ENCODE assay signal across 8 cellular contexts in genomic region chr2:156399224-156399949, GRCh38. TPM values are rescaled to one million over a fixed set of nuclear protein-coding genes. Genes with fewer than 3 reads are reported as not detected.
DNase-seq lines count a peak whose midpoint lies in the region; ATAC-seq, FAIRE-seq and TF ChIP-seq lines count a peak whose summit lies in the region.

No MANE protein-coding gene starts in this region.

- H3K9me2 ChIP-seq in DOHH2 (replicated peaks; ENCODE audit: control insufficient read depth, low read length): no peaks in the 10 kb centered on the region

- H3K9me3 Mint-ChIP-seq in activated T-helper 1 cell treated with anti-CD3 and anti-CD28 coated beads, Interleukin-12 subunit alpha, Interleukin-12 subunit beta, Interleukin-2, Interleukin-4 antibody, amounts not matched to agents 30 ng/mL and 10 ng/mL and 1 ng/mL, durations not matched to agents 14 hours and 24 hours and 36 hours: no peaks in the 10 kb centered on the region

- no peak for ATAC-seq in HG02852 (IDR thresholded peaks at IDR 0.05; ENCODE audit: unreplicated experiment)
- ATAC-seq in HG02763 (IDR thresholded peaks at IDR 0.05; ENCODE audit: unreplicated experiment): no peak

- H3K27ac ChIP-seq in DOHH2 (ENCODE audit: low read depth, low read length): no peak overlapping the region
- peak overlapping the region in 15 of 21 experiments; percentile 14 to 92 (median 82) for H3K27ac ChIP-seq in skin epidermis

- H3K4me1 ChIP-seq in DOHH2 (ENCODE audit: control insufficient read depth, low read length): peaks cover 19% of the 10 kb centered on the region

- peaks cover 37% of the 10 kb centered on the region for H3K4me1 Mint-ChIP-seq in activated T-helper 1 cell treated with anti-CD3 and anti-CD28 coated beads, Interleukin-12 subunit alpha, Interleukin-12 subunit beta, Interleukin-2, Interleukin-4 antibody, amounts not matched to agents 30 ng/mL and 10 ng/mL and 1 ng/mL, durations not matched to agents 14 hours and 24 hours and 36 hours (ENCODE audit: low read depth)

- DNase-seq in HTR-8/SVneo (ENCODE audit: insufficient read length, low spot score): peak; percentile 8
- no peak for DNase-seq in activated T-helper 1 cell treated with anti-CD3 and anti-CD28 coated beads, Interleukin-12 subunit alpha, Interleukin-12 subunit beta, Interleukin-2, Interleukin-4 antibody, amounts not matched to agents 30 ng/mL and 10 ng/mL and 1 ng/mL, durations not matched to agents 14 hours and 24 hours and 36 hours (ENCODE audit: low spot score)
- peak; percentile 5 for DNase-seq in iPS DF 4.7 (ENCODE audit: extremely low read depth, low spot score)
- DNase-seq in NAMALWA (ENCODE audit: low spot score): no peak

- H3K4me3 Mint-ChIP-seq in activated T-helper 1 cell treated with anti-CD3 and anti-CD28 coated beads, Interleukin-12 subunit alpha, Interleukin-12 subunit beta, Interleukin-2, Interleukin-4 antibody, amounts not matched to agents 30 ng/mL and 10 ng/mL and 1 ng/mL, durations not matched to agents 14 hours and 24 hours and 36 hours: peak overlapping the region; percentile 95

- H3K27me3 Mint-ChIP-seq in activated T-helper 1 cell treated with anti-CD3 and anti-CD28 coated beads, Interleukin-12 subunit alpha, Interleukin-12 subunit beta, Interleukin-2, Interleukin-4 antibody, amounts not matched to agents 30 ng/mL and 10 ng/mL and 1 ng/mL, durations not matched to agents 14 hours and 24 hours and 36 hours (ENCODE audit: insufficient read depth): peaks cover 4% of the 10 kb centered on the region

- intact Hi-C loops in activated T-helper 1 cell treated with anti-CD3 and anti-CD28 coated beads, Interleukin-12 subunit alpha, Interleukin-12 subunit beta, Interleukin-2, Interleukin-4 antibody, amounts not matched to agents 30 ng/mL and 10 ng/mL and 1 ng/mL, durations not matched to agents 14 hours and 24 hours and 36 hours (cut with micrococcal nuclease): no loop called here

- H3K9me3 ChIP-seq in DOHH2 (ENCODE audit: control insufficient read depth, insufficient read depth, low read length): no peaks in the 10 kb centered on the region

- peaks cover 4% of the 10 kb centered on the region; the same call in 1 of the 2 replicates for H3K27me3 ChIP-seq in DOHH2 (ENCODE audit: control insufficient read depth, low read length)

- no peaks in the 10 kb centered on the region for H4K20me1 ChIP-seq in DOHH2 (ENCODE audit: control insufficient read depth, insufficient read depth, low read depth, low read length)

- H3K79me2 ChIP-seq in DOHH2 (ENCODE audit: control insufficient read depth, low read length): no peaks in the 10 kb centered on the region

- H3K4me2 ChIP-seq in DOHH2 (ENCODE audit: low read length): peak overlapping the region; percentile 74

- peak overlapping the region; percentile 91 for H3K27ac Mint-ChIP-seq in activated T-helper 1 cell treated with anti-CD3 and anti-CD28 coated beads, Interleukin-12 subunit alpha, Interleukin-12 subunit beta, Interleukin-2, Interleukin-4 antibody, amounts not matched to agents 30 ng/mL and 10 ng/mL and 1 ng/mL, durations not matched to agents 14 hours and 24 hours and 36 hours

- no peak for FAIRE-seq in HTR-8/SVneo (lab: Jason Lieb, UNC)

- H3K4me3 ChIP-seq in DOHH2 (ENCODE audit: low read length) (peak overlapping the region; percentile 85), skin epidermis (peak overlapping the region; percentile 50 to 85 (median 77))

- H3K36me3 Mint-ChIP-seq in activated T-helper 1 cell treated with anti-CD3 and anti-CD28 coated beads, Interleukin-12 subunit alpha, Interleukin-12 subunit beta, Interleukin-2, Interleukin-4 antibody, amounts not matched to agents 30 ng/mL and 10 ng/mL and 1 ng/mL, durations not matched to agents 14 hours and 24 hours and 36 hours (ENCODE audit: low read depth): no peaks in the 10 kb centered on the region

- TF ChIP-seq CTCF in DOHH2 (IDR thresholded peaks at IDR 0.05; ENCODE audit: low read depth, low read length, poor library complexity, severe bottlenecking): no peak

- no peaks in the 10 kb centered on the region for H3K36me3 ChIP-seq in DOHH2 (ENCODE audit: control insufficient read depth, low read length)

- H3F3A ChIP-seq in DOHH2 (ENCODE audit: control insufficient read depth, insufficient read depth): no peaks in the 10 kb centered on the region

RNA-seq across cellular contexts. Expression of gene GPD2, which starts 36.8 kb away (rescaled TPM):
- 15.7 and 18.1 TPM in 2 replicates for total RNA-seq in activated T-helper 1 cell treated with anti-CD3 and anti-CD28 coated beads, Interleukin-12 subunit alpha, Interleukin-12 subunit beta, Interleukin-2, Interleukin-4 antibody, amounts not matched to agents 30 ng/mL and 10 ng/mL and 1 ng/mL, durations not matched to agents 14 hours and 24 hours and 36 hours

Comparison
In these comparisons a context has a peak if more than half of its experiments do, and no peak if none do; other contexts are left out.
1. DNase-seq: peak in HTR-8/SVneo (single experiment) and iPS DF 4.7 (single experiment); none in activated T-helper 1 cell treated with anti-CD3 and anti-CD28 coated beads, Interleukin-12 subunit alpha, Interleukin-12 subunit beta, Interleukin-2, Interleukin-4 antibody, amounts not matched to agents 30 ng/mL and 10 ng/mL and 1 ng/mL, durations not matched to agents 14 hours and 24 hours and 36 hours (single experiment) and NAMALWA (single experiment).